ENCODE assay signal across 1 cellular context in the genomic region with DNA sequence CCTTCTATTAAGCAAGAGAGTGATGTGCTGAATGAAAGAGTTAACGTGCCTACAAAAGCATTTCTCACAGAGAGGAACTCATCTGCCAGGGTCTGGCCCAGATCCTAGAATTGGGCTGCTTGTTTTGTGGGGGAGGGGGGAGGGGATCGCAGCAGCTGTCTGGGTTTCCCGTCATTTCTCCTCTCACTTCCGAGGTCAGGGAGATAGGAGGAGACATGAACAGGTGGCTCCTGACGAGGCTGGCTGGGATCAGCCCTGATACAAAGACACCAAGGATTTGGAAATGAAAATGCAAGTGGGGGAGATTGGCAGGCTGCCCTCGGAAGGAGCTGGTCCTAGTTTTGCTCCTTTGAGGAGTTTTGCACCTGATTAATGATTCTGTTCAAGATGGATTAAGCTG.
TF ChIP-seq lines count a peak whose summit lies in the region.

No MANE protein-coding gene starts in this region.

TF ChIP-seq in H1, 55 proteins besides CTCF, POLR2A, EP300 and RAD21 (continued from another document):
- TF ChIP-seq, protein P1, sequence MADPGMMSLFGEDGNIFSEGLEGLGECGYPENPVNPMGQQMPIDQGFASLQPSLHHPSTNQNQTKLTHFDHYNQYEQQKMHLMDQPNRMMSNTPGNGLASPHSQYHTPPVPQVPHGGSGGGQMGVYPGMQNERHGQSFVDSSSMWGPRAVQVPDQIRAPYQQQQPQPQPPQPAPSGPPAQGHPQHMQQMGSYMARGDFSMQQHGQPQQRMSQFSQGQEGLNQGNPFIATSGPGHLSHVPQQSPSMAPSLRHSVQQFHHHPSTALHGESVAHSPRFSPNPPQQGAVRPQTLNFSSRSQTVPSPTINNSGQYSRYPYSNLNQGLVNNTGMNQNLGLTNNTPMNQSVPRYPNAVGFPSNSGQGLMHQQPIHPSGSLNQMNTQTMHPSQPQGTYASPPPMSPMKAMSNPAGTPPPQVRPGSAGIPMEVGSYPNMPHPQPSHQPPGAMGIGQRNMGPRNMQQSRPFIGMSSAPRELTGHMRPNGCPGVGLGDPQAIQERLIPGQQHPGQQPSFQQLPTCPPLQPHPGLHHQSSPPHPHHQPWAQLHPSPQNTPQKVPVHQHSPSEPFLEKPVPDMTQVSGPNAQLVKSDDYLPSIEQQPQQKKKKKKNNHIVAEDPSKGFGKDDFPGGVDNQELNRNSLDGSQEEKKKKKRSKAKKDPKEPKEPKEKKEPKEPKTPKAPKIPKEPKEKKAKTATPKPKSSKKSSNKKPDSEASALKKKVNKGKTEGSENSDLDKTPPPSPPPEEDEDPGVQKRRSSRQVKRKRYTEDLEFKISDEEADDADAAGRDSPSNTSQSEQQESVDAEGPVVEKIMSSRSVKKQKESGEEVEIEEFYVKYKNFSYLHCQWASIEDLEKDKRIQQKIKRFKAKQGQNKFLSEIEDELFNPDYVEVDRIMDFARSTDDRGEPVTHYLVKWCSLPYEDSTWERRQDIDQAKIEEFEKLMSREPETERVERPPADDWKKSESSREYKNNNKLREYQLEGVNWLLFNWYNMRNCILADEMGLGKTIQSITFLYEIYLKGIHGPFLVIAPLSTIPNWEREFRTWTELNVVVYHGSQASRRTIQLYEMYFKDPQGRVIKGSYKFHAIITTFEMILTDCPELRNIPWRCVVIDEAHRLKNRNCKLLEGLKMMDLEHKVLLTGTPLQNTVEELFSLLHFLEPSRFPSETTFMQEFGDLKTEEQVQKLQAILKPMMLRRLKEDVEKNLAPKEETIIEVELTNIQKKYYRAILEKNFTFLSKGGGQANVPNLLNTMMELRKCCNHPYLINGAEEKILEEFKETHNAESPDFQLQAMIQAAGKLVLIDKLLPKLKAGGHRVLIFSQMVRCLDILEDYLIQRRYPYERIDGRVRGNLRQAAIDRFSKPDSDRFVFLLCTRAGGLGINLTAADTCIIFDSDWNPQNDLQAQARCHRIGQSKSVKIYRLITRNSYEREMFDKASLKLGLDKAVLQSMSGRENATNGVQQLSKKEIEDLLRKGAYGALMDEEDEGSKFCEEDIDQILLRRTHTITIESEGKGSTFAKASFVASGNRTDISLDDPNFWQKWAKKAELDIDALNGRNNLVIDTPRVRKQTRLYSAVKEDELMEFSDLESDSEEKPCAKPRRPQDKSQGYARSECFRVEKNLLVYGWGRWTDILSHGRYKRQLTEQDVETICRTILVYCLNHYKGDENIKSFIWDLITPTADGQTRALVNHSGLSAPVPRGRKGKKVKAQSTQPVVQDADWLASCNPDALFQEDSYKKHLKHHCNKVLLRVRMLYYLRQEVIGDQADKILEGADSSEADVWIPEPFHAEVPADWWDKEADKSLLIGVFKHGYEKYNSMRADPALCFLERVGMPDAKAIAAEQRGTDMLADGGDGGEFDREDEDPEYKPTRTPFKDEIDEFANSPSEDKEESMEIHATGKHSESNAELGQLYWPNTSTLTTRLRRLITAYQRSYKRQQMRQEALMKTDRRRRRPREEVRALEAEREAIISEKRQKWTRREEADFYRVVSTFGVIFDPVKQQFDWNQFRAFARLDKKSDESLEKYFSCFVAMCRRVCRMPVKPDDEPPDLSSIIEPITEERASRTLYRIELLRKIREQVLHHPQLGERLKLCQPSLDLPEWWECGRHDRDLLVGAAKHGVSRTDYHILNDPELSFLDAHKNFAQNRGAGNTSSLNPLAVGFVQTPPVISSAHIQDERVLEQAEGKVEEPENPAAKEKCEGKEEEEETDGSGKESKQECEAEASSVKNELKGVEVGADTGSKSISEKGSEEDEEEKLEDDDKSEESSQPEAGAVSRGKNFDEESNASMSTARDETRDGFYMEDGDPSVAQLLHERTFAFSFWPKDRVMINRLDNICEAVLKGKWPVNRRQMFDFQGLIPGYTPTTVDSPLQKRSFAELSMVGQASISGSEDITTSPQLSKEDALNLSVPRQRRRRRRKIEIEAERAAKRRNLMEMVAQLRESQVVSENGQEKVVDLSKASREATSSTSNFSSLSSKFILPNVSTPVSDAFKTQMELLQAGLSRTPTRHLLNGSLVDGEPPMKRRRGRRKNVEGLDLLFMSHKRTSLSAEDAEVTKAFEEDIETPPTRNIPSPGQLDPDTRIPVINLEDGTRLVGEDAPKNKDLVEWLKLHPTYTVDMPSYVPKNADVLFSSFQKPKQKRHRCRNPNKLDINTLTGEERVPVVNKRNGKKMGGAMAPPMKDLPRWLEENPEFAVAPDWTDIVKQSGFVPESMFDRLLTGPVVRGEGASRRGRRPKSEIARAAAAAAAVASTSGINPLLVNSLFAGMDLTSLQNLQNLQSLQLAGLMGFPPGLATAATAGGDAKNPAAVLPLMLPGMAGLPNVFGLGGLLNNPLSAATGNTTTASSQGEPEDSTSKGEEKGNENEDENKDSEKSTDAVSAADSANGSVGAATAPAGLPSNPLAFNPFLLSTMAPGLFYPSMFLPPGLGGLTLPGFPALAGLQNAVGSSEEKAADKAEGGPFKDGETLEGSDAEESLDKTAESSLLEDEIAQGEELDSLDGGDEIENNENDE (IDR thresholded peaks at IDR 0.05; ENCODE audit: insufficient replicate concordance, low read length): no peak
- no peak for TF ChIP-seq RFX5 (IDR thresholded peaks at IDR 0.05; ENCODE audit: borderline replicate concordance, low read depth, low read length)
- TF ChIP-seq, protein P2, sequence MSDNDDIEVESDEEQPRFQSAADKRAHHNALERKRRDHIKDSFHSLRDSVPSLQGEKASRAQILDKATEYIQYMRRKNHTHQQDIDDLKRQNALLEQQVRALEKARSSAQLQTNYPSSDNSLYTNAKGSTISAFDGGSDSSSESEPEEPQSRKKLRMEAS (IDR thresholded peaks at IDR 0.05): 0 out of 2 replicates have a peak, but pooled peaks have one; percentile 33
